In genomic region chr11:30196400-30197206, GRCh38 we compare ENCODE assay signal across 9 cellular contexts. TPM values are rescaled to one million over a fixed set of nuclear protein-coding genes. Genes with fewer than 3 reads are reported as not detected.
A peak's percentile ranks its signal among the peaks of the same experiment; 100 is the strongest.
DNase-seq lines count a peak whose midpoint lies in the region; ATAC-seq lines count a peak whose summit lies in the region.
"Had no signal": no experiment of that assay in that cellular context is flagged by ENCODE, and none has a peak within 500 bp of the region (broad histone marks: within the 10 kb centered on the region; RNA-seq: fewer than 3 reads in every experiment).

No MANE protein-coding gene starts in this region.

- H3K4me1 ChIP-seq in SJCRH30, result no peaks in the 10 kb centered on the region

- H3K4me3 ChIP-seq in SJCRH30, result no peak overlapping the region

- H3K36me3 Mint-ChIP-seq in activated T-helper 2 cell treated with anti-CD3 and anti-CD28 coated beads, Interferon-gamma antibody, Interleukin-2, Interleukin-4, amounts not matched to agents 10 μg/mL and 5 μg/mL and 100 μg/mL, durations not matched to agents 14 hours and 24 hours and 36 hours (ENCODE audit: low read depth), result no peaks in the 10 kb centered on the region

- H3K9me3 ChIP-seq in SJCRH30 (replicated peaks), result no peaks in the 10 kb centered on the region

- DNase-seq in GDM1 (lab: John Stamatoyannopoulos, UW), result peak; percentile 21
- peak; percentile 59 to 82 for DNase-seq in SJCRH30
- DNase-seq in astrocyte of the hippocampus (ENCODE audit: low read depth, low spot score), result peak; percentile 83
- DNase-seq in iPS-NIHi7 (ENCODE audit: extremely low spot score), result peak; percentile 83
- peak; percentile 63 for DNase-seq in stimulated activated CD4-positive, alpha-beta T cell treated with anti-CD3 and anti-CD28 coated beads, Interleukin-15, amount 100 ng/mL, for 24 hours
- DNase-seq in activated T-helper 2 cell treated with anti-CD3 and anti-CD28 coated beads, Interferon-gamma antibody, Interleukin-2, Interleukin-4, amounts not matched to agents 10 μg/mL and 5 μg/mL and 100 μg/mL, durations not matched to agents 14 hours and 24 hours and 36 hours (ENCODE audit: low spot score), result no peak

- no peaks in the 10 kb centered on the region for H3K36me3 ChIP-seq in SJCRH30

- H3K27me3 ChIP-seq in SJCRH30, result no peaks in the 10 kb centered on the region

- no peak overlapping the region for H3K27ac ChIP-seq in SJCRH30

- peak; percentile 87 for ATAC-seq in GM21381 (IDR thresholded peaks at IDR 0.05; ENCODE audit: unreplicated experiment)
- ATAC-seq in HG03565 (IDR thresholded peaks at IDR 0.05; ENCODE audit: unreplicated experiment), result peak; percentile 97

- no peak overlapping the region for H3K27ac Mint-ChIP-seq in activated T-helper 2 cell treated with anti-CD3 and anti-CD28 coated beads, Interferon-gamma antibody, Interleukin-2, Interleukin-4, amounts not matched to agents 10 μg/mL and 5 μg/mL and 100 μg/mL, durations not matched to agents 14 hours and 24 hours and 36 hours

- no peak overlapping the region for H3K4me3 Mint-ChIP-seq in activated T-helper 2 cell treated with anti-CD3 and anti-CD28 coated beads, Interferon-gamma antibody, Interleukin-2, Interleukin-4, amounts not matched to agents 10 μg/mL and 5 μg/mL and 100 μg/mL, durations not matched to agents 14 hours and 24 hours and 36 hours (ENCODE audit: low read depth)

- H3K4me1 Mint-ChIP-seq in activated T-helper 2 cell treated with anti-CD3 and anti-CD28 coated beads, Interferon-gamma antibody, Interleukin-2, Interleukin-4, amounts not matched to agents 10 μg/mL and 5 μg/mL and 100 μg/mL, durations not matched to agents 14 hours and 24 hours and 36 hours (ENCODE audit: low read depth), result no peaks in the 10 kb centered on the region

- no peaks in the 10 kb centered on the region for H3K9me3 Mint-ChIP-seq in activated T-helper 2 cell treated with anti-CD3 and anti-CD28 coated beads, Interferon-gamma antibody, Interleukin-2, Interleukin-4, amounts not matched to agents 10 μg/mL and 5 μg/mL and 100 μg/mL, durations not matched to agents 14 hours and 24 hours and 36 hours

- no peaks in the 10 kb centered on the region for H3K27me3 Mint-ChIP-seq in activated T-helper 2 cell treated with anti-CD3 and anti-CD28 coated beads, Interferon-gamma antibody, Interleukin-2, Interleukin-4, amounts not matched to agents 10 μg/mL and 5 μg/mL and 100 μg/mL, durations not matched to agents 14 hours and 24 hours and 36 hours (ENCODE audit: low read depth)

- intact Hi-C loops in activated T-helper 2 cell treated with anti-CD3 and anti-CD28 coated beads, Interferon-gamma antibody, Interleukin-2, Interleukin-4, amounts not matched to agents 10 μg/mL and 5 μg/mL and 100 μg/mL, durations not matched to agents 14 hours and 24 hours and 36 hours (cut with micrococcal nuclease), result no loop called here

RNA-seq across cellular contexts. Expression of gene FSHB, which starts 34.2 kb away (rescaled TPM):
- not detected in 2 replicates for total RNA-seq in SJCRH30 (2014; rRNA removed; shearing (Covaris generic))
- total RNA-seq in activated T-helper 2 cell treated with anti-CD3 and anti-CD28 coated beads, Interferon-gamma antibody, Interleukin-2, Interleukin-4, amounts not matched to agents 10 μg/mL and 5 μg/mL and 100 μg/mL, durations not matched to agents 14 hours and 24 hours and 36 hours, result not detected in 2 replicates
- total RNA-seq: frontal cortex had no signal
